Comparison of ENCODE assay signal across 7 cellular contexts in genomic region chr7:138546829-138547228, GRCh38.
"Had no signal": no experiment of that assay in that cellular context is flagged by ENCODE, and none has a peak within 500 bp of the region (broad histone marks: within the 10 kb centered on the region; RNA-seq: fewer than 3 reads in every experiment).

No MANE protein-coding gene starts in this region.

- FAIRE-seq: HTR-8/SVneo, K562 had no signal

- ATAC-seq: K562 had no signal

- DNase-seq: KBM-7, KG1 had no signal

- H3K4me3 Mint-ChIP-seq: IgD-negative memory B cell had no signal

- H3K27me3 Mint-ChIP-seq: IgD-negative memory B cell had no signal

- H3K4me2 ChIP-seq: KMS-11 had no signal

- H3K4me3 ChIP-seq: K562 had no signal

- H3K9ac ChIP-seq: KMS-11 had no signal

- H3K27ac Mint-ChIP-seq: IgD-negative memory B cell had no signal

- H3K27ac ChIP-seq: HL-60, KMS-11 had no signal
